14 cellular contexts compared by ENCODE assay signal in the genomic region with DNA sequence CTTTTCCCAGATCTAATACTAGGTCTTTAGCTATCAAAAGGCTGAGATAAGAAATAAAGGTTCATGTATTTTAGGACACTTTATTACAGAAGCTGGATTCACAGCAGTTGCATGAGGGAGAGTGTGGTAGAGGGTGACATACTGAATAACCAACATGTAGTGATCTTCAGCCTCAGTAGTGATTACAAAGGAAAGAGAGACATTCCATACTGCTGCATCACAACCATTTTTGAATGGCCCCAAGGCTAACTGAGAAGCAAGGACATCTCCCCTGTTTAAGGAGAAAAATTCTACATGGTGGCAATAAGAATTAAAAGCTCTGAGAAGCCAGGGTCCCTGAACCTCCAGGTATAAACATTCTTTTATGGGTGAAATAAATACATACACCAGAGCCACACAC. TPM values are rescaled to one million over a fixed set of nuclear protein-coding genes. Genes with fewer than 3 reads are reported as not detected.
A peak's percentile ranks its signal among the peaks of the same experiment; 100 is the strongest.
DNase-seq lines count a peak whose midpoint lies in the region; ATAC-seq lines count a peak whose summit lies in the region.
"Had no signal": no experiment of that assay in that cellular context is flagged by ENCODE, and none has a peak within 500 bp of the region (broad histone marks: within the 10 kb centered on the region; RNA-seq: fewer than 3 reads in every experiment).

No MANE protein-coding gene starts in this region.

- H3K9me3 Mint-ChIP-seq in stimulated activated effector memory CD8-positive, alpha-beta T cell treated with anti-CD3 and anti-CD28 coated beads, Interleukin-12 subunit alpha, Interleukin-12 subunit beta, amount 100 ng/mL, for 72 hours, result no peaks in the 10 kb centered on the region
- H3K9me3 Mint-ChIP-seq: naive thymus-derived CD8-positive, alpha-beta T cell; stimulated activated naive CD8-positive, alpha-beta T cell treated with anti-CD3 and anti-CD28 coated beads, Interleukin-15, Interleukin-2, amounts not matched to agents 100 ng/mL and 50 ng/mL, for 24 hours had no signal

- H3K27ac Mint-ChIP-seq in T-helper 17 cell, result peak overlapping the region; percentile 32
- peak overlapping the region; percentile 81 for H3K27ac Mint-ChIP-seq in stimulated activated effector memory CD8-positive, alpha-beta T cell treated with anti-CD3 and anti-CD28 coated beads, Interleukin-12 subunit alpha, Interleukin-12 subunit beta, amount 100 ng/mL, for 72 hours
- H3K27ac Mint-ChIP-seq: stimulated activated naive CD8-positive, alpha-beta T cell treated with anti-CD3 and anti-CD28 coated beads, Interleukin-15, Interleukin-2, amounts not matched to agents 100 ng/mL and 50 ng/mL, for 24 hours had no signal

- no peaks in the 10 kb centered on the region for H4K20me1 ChIP-seq in GM23248 (ENCODE audit: insufficient read depth)

- no peaks in the 10 kb centered on the region for H3K27me3 ChIP-seq in GM23248 (replicated peaks; ENCODE audit: insufficient read depth)
- H3K27me3 ChIP-seq: gastroesophageal sphincter, sigmoid colon had no signal

- H3K27ac ChIP-seq in GM23248, result no peak overlapping the region
- H3K27ac ChIP-seq: gastroesophageal sphincter, sigmoid colon had no signal

- peaks cover 7% of the 10 kb centered on the region; the same call in 1 of the 2 replicates for H3F3A ChIP-seq in GM23248 (ENCODE audit: insufficient read depth)

- H3K9me3 ChIP-seq in GM23248 (ENCODE audit: low read depth) (no peaks in the 10 kb centered on the region), T-helper 17 cell (ENCODE audit: control insufficient read depth, low read length, poor library complexity, severe bottlenecking) (no peaks in the 10 kb centered on the region)
- H3K9me3 ChIP-seq: gastroesophageal sphincter, sigmoid colon had no signal

- H3K4me3 Mint-ChIP-seq in T-helper 17 cell, result no peak overlapping the region
- H3K4me3 Mint-ChIP-seq in stimulated activated effector memory CD8-positive, alpha-beta T cell treated with anti-CD3 and anti-CD28 coated beads, Interleukin-12 subunit alpha, Interleukin-12 subunit beta, amount 100 ng/mL, for 72 hours, result no peak overlapping the region
- H3K4me3 Mint-ChIP-seq: naive thymus-derived CD8-positive, alpha-beta T cell; stimulated activated naive CD8-positive, alpha-beta T cell treated with anti-CD3 and anti-CD28 coated beads, Interleukin-15, Interleukin-2, amounts not matched to agents 100 ng/mL and 50 ng/mL, for 24 hours had no signal

- no peak overlapping the region for H3K4me3 ChIP-seq in GM23248
- H3K4me3 ChIP-seq: gastroesophageal sphincter, sigmoid colon had no signal

- in situ Hi-C loops in GM23248 (cut with MboI), result no loop called here

- H3K36me3 Mint-ChIP-seq in T-helper 17 cell (ENCODE audit: low read depth), result peaks cover 10% of the 10 kb centered on the region
- H3K36me3 Mint-ChIP-seq in stimulated activated effector memory CD8-positive, alpha-beta T cell treated with anti-CD3 and anti-CD28 coated beads, Interleukin-12 subunit alpha, Interleukin-12 subunit beta, amount 100 ng/mL, for 72 hours, result peaks cover 54% of the 10 kb centered on the region

- H2AFZ ChIP-seq in GM23248, result no peak overlapping the region

- H3K36me3 ChIP-seq in GM23248 (ENCODE audit: low read depth), result 0 out of 2 replicates have a peak, but pooled peaks cover 7% of the 10 kb centered on the region

- H3K79me2 ChIP-seq in GM23248 (ENCODE audit: insufficient read depth), result peaks cover 16% of the 10 kb centered on the region

- peak overlapping the region; percentile 23 for H3K4me2 ChIP-seq in GM23248 (ENCODE audit: unreplicated experiment)

- ATAC-seq in T-helper 17 cell (no peak), GM18868 (IDR thresholded peaks at IDR 0.05; ENCODE audit: unreplicated experiment) (no peak), HG03175 (IDR thresholded peaks at IDR 0.05; ENCODE audit: unreplicated experiment) (no peak), HG03378 (IDR thresholded peaks at IDR 0.05; ENCODE audit: unreplicated experiment) (no peak)
- ATAC-seq in stimulated activated effector memory CD8-positive, alpha-beta T cell treated with anti-CD3 and anti-CD28 coated beads, Interleukin-12 subunit alpha, Interleukin-12 subunit beta, amount 100 ng/mL, for 72 hours, result no peak
- ATAC-seq: gastroesophageal sphincter; naive thymus-derived CD8-positive, alpha-beta T cell had no signal

- DNase-seq in GM23248, result peak; percentile 64
- no peak for DNase-seq in T-helper 17 cell
- peak; percentile 48 for DNase-seq in fibroblast of peridontal ligament (ENCODE audit: extremely low read depth)
- DNase-seq in stimulated activated effector memory CD8-positive, alpha-beta T cell treated with anti-CD3 and anti-CD28 coated beads, Interleukin-12 subunit alpha, Interleukin-12 subunit beta, amount 100 ng/mL, for 72 hours (ENCODE audit: low spot score in 2 of 2), result no peak
- DNase-seq: activated naive CD4-positive, alpha-beta T cell; KBM-7; naive thymus-derived CD8-positive, alpha-beta T cell; sigmoid colon had no signal

- no peaks in the 10 kb centered on the region for H3K27me3 Mint-ChIP-seq in T-helper 17 cell
- H3K27me3 Mint-ChIP-seq: naive thymus-derived CD8-positive, alpha-beta T cell; stimulated activated naive CD8-positive, alpha-beta T cell treated with anti-CD3 and anti-CD28 coated beads, Interleukin-15, Interleukin-2, amounts not matched to agents 100 ng/mL and 50 ng/mL, for 24 hours had no signal

- peaks cover 21% of the 10 kb centered on the region for H3K4me1 Mint-ChIP-seq in T-helper 17 cell
- peaks cover 8% of the 10 kb centered on the region for H3K4me1 Mint-ChIP-seq in stimulated activated effector memory CD8-positive, alpha-beta T cell treated with anti-CD3 and anti-CD28 coated beads, Interleukin-12 subunit alpha, Interleukin-12 subunit beta, amount 100 ng/mL, for 72 hours

- H3K4me1 ChIP-seq in GM23248 (ENCODE audit: insufficient read depth), result peaks cover 8% of the 10 kb centered on the region
- H3K4me1 ChIP-seq: gastroesophageal sphincter, sigmoid colon had no signal

- no peaks in the 10 kb centered on the region for H3K9me2 ChIP-seq in GM23248 (ENCODE audit: insufficient read depth)

- no peak overlapping the region for H3K9ac ChIP-seq in GM23248

RNA-seq across cellular contexts. Expression of gene COG5, which starts 35.3 kb away (rescaled TPM):
- 26.0 and 53.6 TPM in 2 replicates for total RNA-seq in GM23248 (2014; rRNA removed; shearing (Covaris generic))
- polyA plus RNA-seq in GM23248 (2016; fragmentation: Nextera tagmentation; extraction: Ambion mirVana), result 20.7 and 22.9 TPM in 2 replicates
- 10 to 100 TPM; 54.8 to 87.4 TPM for total RNA-seq in T-helper 17 cell

RNA-seq across cellular contexts. Expression of gene DUS4L, which starts 35.3 kb away (rescaled TPM):
- 2.5 and 7.6 TPM in 2 replicates for total RNA-seq in GM23248 (2014; rRNA removed; shearing (Covaris generic))
- polyA plus RNA-seq in GM23248 (2016; fragmentation: Nextera tagmentation; extraction: Ambion mirVana), result 3.2 and 4.2 TPM in 2 replicates
- total RNA-seq in T-helper 17 cell, result 10 to 100 TPM; 11.0 to 11.3 TPM

RNA-seq across cellular contexts. Expression of gene BCAP29, which starts 51.6 kb away (rescaled TPM):
- total RNA-seq in GM23248 (2014; rRNA removed; shearing (Covaris generic)), result 138 and 222 TPM in 2 replicates
- 106 and 115 TPM in 2 replicates for polyA plus RNA-seq in GM23248 (2016; fragmentation: Nextera tagmentation; extraction: Ambion mirVana)
- total RNA-seq in T-helper 17 cell, result 10 to 100 TPM; 13.6 to 16.5 TPM

RNA-seq across cellular contexts. Expression of gene GPR22, which starts 58.6 kb away (rescaled TPM):
- not detected in 2 replicates for total RNA-seq in GM23248 (2014; rRNA removed; shearing (Covaris generic))
- polyA plus RNA-seq in GM23248 (2016; fragmentation: Nextera tagmentation; extraction: Ambion mirVana), result 0.23 and 0.39 TPM in 2 replicates
- not detected for total RNA-seq in T-helper 17 cell
- total RNA-seq: chondrocyte; gastroesophageal sphincter; naive thymus-derived CD8-positive, alpha-beta T cell had no signal

Comparison
In these comparisons a context has a peak if more than half of its experiments do, and no peak if none do; other contexts are left out.
1. DNase-seq: peak in GM23248 (single experiment) and fibroblast of peridontal ligament (single experiment); none in T-helper 17 cell (0 of 3) and stimulated activated effector memory CD8-positive, alpha-beta T cell treated with anti-CD3 and anti-CD28 coated beads, Interleukin-12 subunit alpha, Interleukin-12 subunit beta, amount 100 ng/mL, for 72 hours (0 of 2).